ENCODE assay signal across 2 cellular contexts in genomic region chr16:85302018-85302847, GRCh38.
A peak's percentile ranks its signal among the peaks of the same experiment; 100 is the strongest.
TF ChIP-seq lines count a peak whose summit lies in the region.

No MANE protein-coding gene starts in this region.

TF ChIP-seq in K562, 482 proteins besides CTCF, POLR2A, EP300 and RAD21 (continued from another document and continues in another):
- TF ChIP-seq, protein P1, sequence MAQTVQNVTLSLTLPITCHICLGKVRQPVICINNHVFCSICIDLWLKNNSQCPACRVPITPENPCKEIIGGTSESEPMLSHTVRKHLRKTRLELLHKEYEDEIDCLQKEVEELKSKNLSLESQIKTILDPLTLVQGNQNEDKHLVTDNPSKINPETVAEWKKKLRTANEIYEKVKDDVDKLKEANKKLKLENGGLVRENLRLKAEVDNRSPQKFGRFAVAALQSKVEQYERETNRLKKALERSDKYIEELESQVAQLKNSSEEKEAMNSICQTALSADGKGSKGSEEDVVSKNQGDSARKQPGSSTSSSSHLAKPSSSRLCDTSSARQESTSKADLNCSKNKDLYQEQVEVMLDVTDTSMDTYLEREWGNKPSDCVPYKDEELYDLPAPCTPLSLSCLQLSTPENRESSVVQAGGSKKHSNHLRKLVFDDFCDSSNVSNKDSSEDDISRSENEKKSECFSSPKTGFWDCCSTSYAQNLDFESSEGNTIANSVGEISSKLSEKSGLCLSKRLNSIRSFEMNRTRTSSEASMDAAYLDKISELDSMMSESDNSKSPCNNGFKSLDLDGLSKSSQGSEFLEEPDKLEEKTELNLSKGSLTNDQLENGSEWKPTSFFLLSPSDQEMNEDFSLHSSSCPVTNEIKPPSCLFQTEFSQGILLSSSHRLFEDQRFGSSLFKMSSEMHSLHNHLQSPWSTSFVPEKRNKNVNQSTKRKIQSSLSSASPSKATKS (CRISPR knock-in tag; IDR thresholded peaks at IDR 0.05), result no peak
- TF ChIP-seq MTA2 (IDR thresholded peaks at IDR 0.05; ENCODE audit: low read depth), result peak; percentile 35; the same call in 1 of the 2 replicates
- peak in 1 of 2 experiments; percentile 24; a peak in 1 of 4 replicates for TF ChIP-seq FOXA3 (CRISPR knock-in tag; conservative IDR thresholded peaks at IDR 0.05 in 1 of 2, IDR thresholded peaks at IDR 0.05 in 1 of 2)
- peak; percentile 76 to 81 for TF ChIP-seq NRF1 (conservative IDR thresholded peaks at IDR 0.05 in 1 of 2, IDR thresholded peaks at IDR 0.05 in 1 of 2)
- TF ChIP-seq ZNF584 (CRISPR knock-in tag; IDR thresholded peaks at IDR 0.05; ENCODE audit: low read depth), result 0 out of 2 replicates have a peak, but pooled peaks have one; percentile 62
- TF ChIP-seq NFYB (IDR thresholded peaks at IDR 0.05; ENCODE audit: extremely low read depth, insufficient read length), result no peak
- no peak for TF ChIP-seq HNRNPH1 (optimal IDR thresholded peaks at IDR 0.05; ENCODE audit: low read depth, low read length)
- no peak for TF ChIP-seq ZNF277 (CRISPR knock-in tag; IDR thresholded peaks at IDR 0.05; ENCODE audit: borderline replicate concordance)
- TF ChIP-seq YY1 (IDR thresholded peaks at IDR 0.05; ENCODE audit: borderline replicate concordance in 1 of 3, control insufficient read depth in 1 of 3, extremely low read depth in 1 of 3, insufficient read depth in 3 of 3, insufficient read length in 1 of 3, insufficient replicate concordance in 2 of 3, low read depth in 1 of 3, low read length in 2 of 3), result peak in 1 of 3 experiments; percentile 46
- TF ChIP-seq ETV6 (IDR thresholded peaks at IDR 0.05; ENCODE audit: borderline replicate concordance in 1 of 2, low read depth in 2 of 2, low read length in 1 of 2), result no peak
- no peak for TF ChIP-seq ETV6 (CRISPR knock-in tag; IDR thresholded peaks at IDR 0.05; ENCODE audit: borderline replicate concordance)
- peak; percentile 73 to 91; a peak in 3 of 4 replicates for TF ChIP-seq SIN3A (IDR thresholded peaks at IDR 0.05; ENCODE audit: borderline replicate concordance in 2 of 2, control insufficient read depth in 1 of 2, low read depth in 2 of 2, low read length in 2 of 2)
- TF ChIP-seq BRD4 (IDR thresholded peaks at IDR 0.05), result no peak
- no peak for TF ChIP-seq ZNF23 (CRISPR knock-in tag; IDR thresholded peaks at IDR 0.05)
- no peak for TF ChIP-seq PHB (CRISPR knock-in tag; IDR thresholded peaks at IDR 0.05)
- TF ChIP-seq, protein P2, sequence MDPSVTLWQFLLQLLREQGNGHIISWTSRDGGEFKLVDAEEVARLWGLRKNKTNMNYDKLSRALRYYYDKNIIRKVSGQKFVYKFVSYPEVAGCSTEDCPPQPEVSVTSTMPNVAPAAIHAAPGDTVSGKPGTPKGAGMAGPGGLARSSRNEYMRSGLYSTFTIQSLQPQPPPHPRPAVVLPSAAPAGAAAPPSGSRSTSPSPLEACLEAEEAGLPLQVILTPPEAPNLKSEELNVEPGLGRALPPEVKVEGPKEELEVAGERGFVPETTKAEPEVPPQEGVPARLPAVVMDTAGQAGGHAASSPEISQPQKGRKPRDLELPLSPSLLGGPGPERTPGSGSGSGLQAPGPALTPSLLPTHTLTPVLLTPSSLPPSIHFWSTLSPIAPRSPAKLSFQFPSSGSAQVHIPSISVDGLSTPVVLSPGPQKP (CRISPR knock-in tag; IDR thresholded peaks at IDR 0.05), result no peak
- TF ChIP-seq CREB1 (IDR thresholded peaks at IDR 0.05), result peak; percentile 48
- TF ChIP-seq CREB1 (CRISPR knock-in tag; IDR thresholded peaks at IDR 0.05), result peak; percentile 62; the same call in 1 of the 2 replicates
- TF ChIP-seq TEAD2 (tag; IDR thresholded peaks at IDR 0.05), result no peak
- no peak for TF ChIP-seq ZNF253 (CRISPR knock-in tag; conservative IDR thresholded peaks at IDR 0.05)
- TF ChIP-seq ZNF184 (CRISPR knock-in tag; IDR thresholded peaks at IDR 0.05), result no peak
- TF ChIP-seq, protein P3, sequence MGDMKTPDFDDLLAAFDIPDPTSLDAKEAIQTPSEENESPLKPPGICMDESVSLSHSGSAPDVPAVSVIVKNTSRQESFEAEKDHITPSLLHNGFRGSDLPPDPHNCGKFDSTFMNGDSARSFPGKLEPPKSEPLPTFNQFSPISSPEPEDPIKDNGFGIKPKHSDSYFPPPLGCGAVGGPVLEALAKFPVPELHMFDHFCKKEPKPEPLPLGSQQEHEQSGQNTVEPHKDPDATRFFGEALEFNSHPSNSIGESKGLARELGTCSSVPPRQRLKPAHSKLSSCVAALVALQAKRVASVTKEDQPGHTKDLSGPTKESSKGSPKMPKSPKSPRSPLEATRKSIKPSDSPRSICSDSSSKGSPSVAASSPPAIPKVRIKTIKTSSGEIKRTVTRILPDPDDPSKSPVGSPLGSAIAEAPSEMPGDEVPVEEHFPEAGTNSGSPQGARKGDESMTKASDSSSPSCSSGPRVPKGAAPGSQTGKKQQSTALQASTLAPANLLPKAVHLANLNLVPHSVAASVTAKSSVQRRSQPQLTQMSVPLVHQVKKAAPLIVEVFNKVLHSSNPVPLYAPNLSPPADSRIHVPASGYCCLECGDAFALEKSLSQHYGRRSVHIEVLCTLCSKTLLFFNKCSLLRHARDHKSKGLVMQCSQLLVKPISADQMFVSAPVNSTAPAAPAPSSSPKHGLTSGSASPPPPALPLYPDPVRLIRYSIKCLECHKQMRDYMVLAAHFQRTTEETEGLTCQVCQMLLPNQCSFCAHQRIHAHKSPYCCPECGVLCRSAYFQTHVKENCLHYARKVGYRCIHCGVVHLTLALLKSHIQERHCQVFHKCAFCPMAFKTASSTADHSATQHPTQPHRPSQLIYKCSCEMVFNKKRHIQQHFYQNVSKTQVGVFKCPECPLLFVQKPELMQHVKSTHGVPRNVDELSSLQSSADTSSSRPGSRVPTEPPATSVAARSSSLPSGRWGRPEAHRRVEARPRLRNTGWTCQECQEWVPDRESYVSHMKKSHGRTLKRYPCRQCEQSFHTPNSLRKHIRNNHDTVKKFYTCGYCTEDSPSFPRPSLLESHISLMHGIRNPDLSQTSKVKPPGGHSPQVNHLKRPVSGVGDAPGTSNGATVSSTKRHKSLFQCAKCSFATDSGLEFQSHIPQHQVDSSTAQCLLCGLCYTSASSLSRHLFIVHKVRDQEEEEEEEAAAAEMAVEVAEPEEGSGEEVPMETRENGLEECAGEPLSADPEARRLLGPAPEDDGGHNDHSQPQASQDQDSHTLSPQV (IDR thresholded peaks at IDR 0.05), result no peak
- peak; percentile 87; the same call in 1 of the 2 replicates for TF ChIP-seq NBN (IDR thresholded peaks at IDR 0.05; ENCODE audit: low read depth)
- no peak for TF ChIP-seq PHTF2 (CRISPR knock-in tag; IDR thresholded peaks at IDR 0.05)

TF ChIP-seq in neural cell, 6 proteins besides CTCF, POLR2A, EP300 and RAD21 (continued from another document):
- TF ChIP-seq REST (IDR thresholded peaks at IDR 0.05; ENCODE audit: borderline replicate concordance), result no peak
- no peak for TF ChIP-seq MXI1 (conservative IDR thresholded peaks at IDR 0.05; ENCODE audit: poor library complexity, severe bottlenecking)
TF ChIP-seq in neural cell: peak in this region for 0.
